In genomic region chr15:90540768-90541167, GRCh38 we compare ENCODE assay signal across 18 cellular contexts.
"Had no signal": no experiment of that assay in that cellular context is flagged by ENCODE, and none has a peak within 500 bp of the region (broad histone marks: within the 10 kb centered on the region; RNA-seq: fewer than 3 reads in every experiment).

No MANE protein-coding gene starts in this region.

- H3K27me3 Mint-ChIP-seq: memory B cell; stimulated activated memory B cell treated with anti-CD40 and anti-IgM and Interleukin-4, amounts not matched to agents 10 μg/mL and 1 μg/mL and 100 μg/mL, for 72 hours had no signal

- H3K27me3 ChIP-seq: body of pancreas, gastroesophageal sphincter, right lobe of liver had no signal

- DNase-seq: activated CD4-positive, alpha-beta T cell treated with anti-CD3 and anti-CD28 coated beads for 48 hours; activated effector memory CD4-positive, alpha-beta T cell treated with Interleukin-2 at 50 U/mL for 16 hours; amniotic stem cell; body of pancreas; central memory CD4-positive, alpha-beta T cell; effector CD8-positive, alpha-beta T cell; kidney; left ventricle myocardium inferior; psoas muscle; right lobe of liver; SHP77; T1000; trophoblast cell had no signal

- H3K4me3 ChIP-seq: body of pancreas, coronary artery, gastroesophageal sphincter, left ventricle myocardium inferior, psoas muscle, right lobe of liver had no signal

- H3K27ac Mint-ChIP-seq: memory B cell; stimulated activated memory B cell treated with anti-CD40 and anti-IgM and Interleukin-4, amounts not matched to agents 10 μg/mL and 1 μg/mL and 100 μg/mL, for 72 hours had no signal

- H3K9me3 ChIP-seq: body of pancreas, gastroesophageal sphincter, left ventricle myocardium inferior, psoas muscle, right lobe of liver had no signal

- ATAC-seq: body of pancreas; gastroesophageal sphincter; psoas muscle; right lobe of liver; stimulated activated memory B cell treated with anti-CD40 and anti-IgM and Interleukin-4, amounts not matched to agents 10 μg/mL and 1 μg/mL and 100 μg/mL, for 72 hours had no signal

- H3K4me3 Mint-ChIP-seq: memory B cell; stimulated activated memory B cell treated with anti-CD40 and anti-IgM and Interleukin-4, amounts not matched to agents 10 μg/mL and 1 μg/mL and 100 μg/mL, for 72 hours had no signal

- H3K27ac ChIP-seq: body of pancreas, coronary artery, epithelial cell of prostate, gastroesophageal sphincter, left ventricle myocardium inferior, psoas muscle, right lobe of liver had no signal

- H3K9me3 Mint-ChIP-seq: memory B cell; stimulated activated memory B cell treated with anti-CD40 and anti-IgM and Interleukin-4, amounts not matched to agents 10 μg/mL and 1 μg/mL and 100 μg/mL, for 72 hours had no signal
